Comparison of ENCODE assay signal across 8 cellular contexts in genomic region chr17:73309727-73310555, GRCh38. TPM values are rescaled to one million over a fixed set of nuclear protein-coding genes. Genes with fewer than 3 reads are reported as not detected.
DNase-seq lines count a peak whose midpoint lies in the region; ATAC-seq and TF ChIP-seq lines count a peak whose summit lies in the region.

No MANE protein-coding gene starts in this region.

- DNase-seq in T-helper 2 cell treated with Interferon-gamma antibody and Interleukin-4, amounts not matched to agents 5 μg/mL and 100 μg/mL, for 36 hours (ENCODE audit: low spot score), result no peak
- DNase-seq in T-helper 2 cell, result no peak
- DNase-seq in activated CD4-positive, alpha-beta memory T cell treated with anti-CD3 and anti-CD28 coated beads for 36 hours, result no peak
- peak; percentile 41 for DNase-seq in left ventricle myocardium superior
- DNase-seq in gastrocnemius medialis, result no peak
- no peak for DNase-seq in stimulated activated CD4-positive, alpha-beta T cell treated with anti-CD3 and anti-CD28 coated beads, Interleukin-4, amount 100 ng/mL, for 1 hour

- H3K4me1 Mint-ChIP-seq in T-helper 2 cell treated with Interferon-gamma antibody and Interleukin-4, amounts not matched to agents 5 μg/mL and 100 μg/mL, for 36 hours (ENCODE audit: low read depth), result peaks cover 12% of the 10 kb centered on the region
- H3K4me1 Mint-ChIP-seq in activated CD4-positive, alpha-beta memory T cell treated with anti-CD3 and anti-CD28 coated beads for 36 hours (ENCODE audit: low read depth), result peaks cover 14% of the 10 kb centered on the region

- no peak overlapping the region for H3K27ac Mint-ChIP-seq in T-helper 2 cell treated with Interferon-gamma antibody and Interleukin-4, amounts not matched to agents 5 μg/mL and 100 μg/mL, for 36 hours
- no peak overlapping the region for H3K27ac Mint-ChIP-seq in activated CD4-positive, alpha-beta memory T cell treated with anti-CD3 and anti-CD28 coated beads for 36 hours

- TF ChIP-seq POLR2A in gastrocnemius medialis (IDR thresholded peaks at IDR 0.05), result no peak

- no peaks in the 10 kb centered on the region for H3K36me3 ChIP-seq in gastrocnemius medialis

- no peaks in the 10 kb centered on the region for H3K36me3 Mint-ChIP-seq in T-helper 2 cell treated with Interferon-gamma antibody and Interleukin-4, amounts not matched to agents 5 μg/mL and 100 μg/mL, for 36 hours (ENCODE audit: low read depth)
- no peaks in the 10 kb centered on the region for H3K36me3 Mint-ChIP-seq in activated CD4-positive, alpha-beta memory T cell treated with anti-CD3 and anti-CD28 coated beads for 36 hours

- POLR2A ChIA-PET in activated CD4-positive, alpha-beta memory T cell treated with anti-CD3 and anti-CD28 coated beads for 36 hours (lab: Charles Lee), result interaction anchor here (1.5 kb wide), 1 partner anchor 117 kb away, joined by 5 read pairs; the partner anchor contains the start of gene COG1

- peak overlapping the region; percentile 82 to 100 (median 94) for H3K4me3 ChIP-seq in gastrocnemius medialis

- peaks cover 34 to 52% of the 10 kb centered on the region in 2 donors for H3K4me1 ChIP-seq in gastrocnemius medialis

- peaks cover 5% of the 10 kb centered on the region for H3K27me3 Mint-ChIP-seq in T-helper 2 cell treated with Interferon-gamma antibody and Interleukin-4, amounts not matched to agents 5 μg/mL and 100 μg/mL, for 36 hours (ENCODE audit: low read depth)
- no peaks in the 10 kb centered on the region for H3K27me3 Mint-ChIP-seq in activated CD4-positive, alpha-beta memory T cell treated with anti-CD3 and anti-CD28 coated beads for 36 hours

- intact Hi-C loops in activated CD4-positive, alpha-beta memory T cell treated with anti-CD3 and anti-CD28 coated beads for 36 hours (cut with micrococcal nuclease), result loop anchor here (1.0 to 5.0 kb wide), 5 partner anchors 31 to 583 kb away; partner anchors contain the start of gene COG1
- intact Hi-C loops in left ventricle myocardium superior (cut with micrococcal nuclease), result no loop called here
- intact Hi-C loops in gastrocnemius medialis (cut with DNase I; ENCODE audit: low total_unique reads), result loop anchor here (2.0 kb wide), 3 partner anchors 17 to 117 kb away; partner anchors contain the start of gene COG1

- TF ChIP-seq CTCF in gastrocnemius medialis (IDR thresholded peaks at IDR 0.05 in 4 of 5, conservative IDR thresholded peaks at IDR 0.05 in 1 of 5), result no peak

- no peaks in the 10 kb centered on the region for H3K9me3 ChIP-seq in gastrocnemius medialis

- in situ Hi-C loops in gastrocnemius medialis (cut with MboI; ENCODE audit: low sequenced_read_pairs in 4 of 4), result loop anchor here in 1 of 4 donors (10.0 kb wide), 1 partner anchor 55 kb away; no protein-coding TSS in a partner anchor

- H3K27ac ChIP-seq in gastrocnemius medialis, result peak overlapping the region; percentile 92 to 100 (median 98)

- H3K9me3 Mint-ChIP-seq in T-helper 2 cell treated with Interferon-gamma antibody and Interleukin-4, amounts not matched to agents 5 μg/mL and 100 μg/mL, for 36 hours, result no peaks in the 10 kb centered on the region
- H3K9me3 Mint-ChIP-seq in activated CD4-positive, alpha-beta memory T cell treated with anti-CD3 and anti-CD28 coated beads for 36 hours, result no peaks in the 10 kb centered on the region

- CTCF ChIA-PET in activated CD4-positive, alpha-beta memory T cell treated with anti-CD3 and anti-CD28 coated beads for 36 hours (lab: Charles Lee), result interaction anchor here (0.6 to 4.3 kb wide), 7 partner anchors 11 to 591 kb away, joined by 3 to 38 read pairs (median 8); partner anchors contain the start of gene COG1

- no peaks in the 10 kb centered on the region for H3K27me3 ChIP-seq in gastrocnemius medialis

- no peak for ATAC-seq in left ventricle myocardium superior
- no peak for ATAC-seq in gastrocnemius medialis
- no peak for ATAC-seq in GM21723 (IDR thresholded peaks at IDR 0.05; ENCODE audit: unreplicated experiment)
- ATAC-seq in GM21825 (IDR thresholded peaks at IDR 0.05; ENCODE audit: unreplicated experiment), result no peak

- peak overlapping the region; percentile 86 for H3K4me3 Mint-ChIP-seq in T-helper 2 cell treated with Interferon-gamma antibody and Interleukin-4, amounts not matched to agents 5 μg/mL and 100 μg/mL, for 36 hours
- H3K4me3 Mint-ChIP-seq in activated CD4-positive, alpha-beta memory T cell treated with anti-CD3 and anti-CD28 coated beads for 36 hours, result peak overlapping the region; percentile 81

RNA-seq across cellular contexts. Expression of gene CDC42EP4, which starts 1.9 kb away (rescaled TPM):
- total RNA-seq in activated CD4-positive, alpha-beta memory T cell treated with anti-CD3 and anti-CD28 coated beads for 36 hours, result 1 to 10 TPM; 1.6 to 1.7 TPM
- total RNA-seq in left ventricle myocardium superior (51.4 TPM), gastrocnemius medialis (10 to 100 TPM; 35.8 to 57.0 (median 47.1) TPM)

RNA-seq across cellular contexts. Expression of gene CPSF4L, which starts 48.3 kb away (rescaled TPM):
- not detected for total RNA-seq in activated CD4-positive, alpha-beta memory T cell treated with anti-CD3 and anti-CD28 coated beads for 36 hours
- total RNA-seq in left ventricle myocardium superior, result not detected
- total RNA-seq in gastrocnemius medialis, result not detected

Comparison
In these comparisons a context has a peak if more than half of its experiments do, and no peak if none do; other contexts are left out.
1. RNA of gene CDC42EP4, which starts 1.9 kb away (total RNA-seq): 35.8 to 57.0 TPM in gastrocnemius medialis and 51.4 TPM in left ventricle myocardium superior (single experiment); 1.6 to 1.7 TPM in activated CD4-positive, alpha-beta memory T cell treated with anti-CD3 and anti-CD28 coated beads for 36 hours; every median in the first group is over 10 times any median in the second.